In the genomic region with DNA sequence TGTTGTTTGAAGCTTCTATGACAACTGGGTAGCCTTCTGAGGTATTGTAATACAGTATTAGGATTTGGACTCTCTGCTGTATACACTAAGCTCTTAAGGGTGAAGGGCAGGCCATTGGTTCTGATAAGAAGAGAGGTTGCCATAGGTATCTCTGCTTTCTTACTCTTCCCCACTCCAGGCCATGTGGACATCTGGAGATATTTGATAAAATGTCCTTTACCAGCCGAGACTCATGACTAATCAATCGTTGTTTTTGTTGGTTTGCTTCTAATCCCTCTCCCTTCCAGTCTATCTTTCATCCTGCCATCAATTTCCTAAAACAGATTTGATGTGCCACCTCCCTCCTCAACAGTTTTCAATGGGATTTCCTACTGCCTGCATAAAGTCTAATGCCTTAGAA, we compare ENCODE assay signal across 1 cellular context.
TF ChIP-seq lines count a peak whose summit lies in the region.

No MANE protein-coding gene starts in this region.

TF ChIP-seq in K562, 482 proteins besides CTCF, POLR2A, EP300 and RAD21 (continued from another document):
- TF ChIP-seq HDAC2 (IDR thresholded peaks at IDR 0.05) (peak; percentile 72; the same call in 1 of the 2 replicates), MYC (IDR thresholded peaks at IDR 0.05; ENCODE audit: low read depth, low read length) (peak; percentile 42; the same call in 1 of the 2 replicates), MYC (CRISPR knock-in tag; IDR thresholded peaks at IDR 0.05; ENCODE audit: borderline replicate concordance, low read depth) (no peak), SMARCA4 (IDR thresholded peaks at IDR 0.05) (peak; percentile 81)
